Comparison of ENCODE assay signal across 9 cellular contexts in the genomic region with DNA sequence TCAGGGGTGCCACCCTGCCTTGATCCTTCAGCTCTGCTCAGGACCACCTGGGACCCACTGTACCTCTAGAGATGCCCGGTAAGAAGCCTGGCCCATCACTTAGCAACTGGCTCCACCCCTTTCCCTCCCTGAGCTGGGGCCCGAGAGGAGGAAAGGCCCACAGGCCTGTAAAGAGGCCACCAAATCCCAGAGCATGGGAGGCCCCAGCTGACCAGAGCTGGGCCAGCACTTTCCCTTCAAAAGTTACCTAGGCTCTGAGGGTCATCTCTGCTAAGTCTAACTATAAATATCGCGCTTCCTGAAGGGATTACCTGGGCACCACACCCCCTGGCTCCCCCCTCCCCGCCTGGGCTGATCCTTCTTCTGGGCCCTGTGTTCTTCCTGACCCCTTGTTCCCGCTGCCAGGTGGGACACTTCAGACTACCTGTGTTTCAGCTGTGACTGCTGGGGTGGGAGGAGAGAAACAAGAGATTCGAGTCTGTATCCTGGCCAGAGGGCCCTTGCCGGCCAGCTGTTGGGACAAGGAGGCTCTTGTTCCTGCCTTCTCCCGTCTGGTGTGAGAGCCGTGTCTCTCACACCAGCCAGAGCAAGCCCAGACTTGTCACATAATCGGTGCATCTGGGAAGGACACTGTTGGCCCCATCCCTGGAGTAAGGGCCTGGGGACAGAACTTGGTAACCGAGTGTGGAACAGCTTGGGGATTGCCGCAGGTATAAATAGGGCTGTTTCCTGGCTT. TPM values are rescaled to one million over a fixed set of nuclear protein-coding genes. Genes with fewer than 3 reads are reported as not detected.
DNase-seq lines count a peak whose midpoint lies in the region; ATAC-seq and TF ChIP-seq lines count a peak whose summit lies in the region.
"Had no signal": no experiment of that assay in that cellular context is flagged by ENCODE, and none has a peak within 500 bp of the region (broad histone marks: within the 10 kb centered on the region; RNA-seq: fewer than 3 reads in every experiment).

No MANE protein-coding gene starts in this region.

- peak overlapping the region; percentile 81 for H3K27ac ChIP-seq in Panc1 (ENCODE audit: low read length)
- H3K27ac ChIP-seq in gastroesophageal sphincter, result peak overlapping the region in 3 of 4 donors; percentile 47 to 58 (median 54)
- no peak overlapping the region for H3K27ac ChIP-seq in CD8-positive, alpha-beta T cell (ENCODE audit: low read depth, low read length)

- H3K4me3 Mint-ChIP-seq in CD8-positive, alpha-beta T cell, result no peak overlapping the region

- H3K36me3 Mint-ChIP-seq in CD8-positive, alpha-beta T cell, result no peaks in the 10 kb centered on the region

- WGBS in gastroesophageal sphincter (ENCODE audit: low coverage in 1 of 2), 2 donors, result 56 to 70% methylated on average over 2 to 4 of the region's 13 CpGs

- POLR2A ChIA-PET in Panc1 (lab: Charles Lee), result interaction anchor here (0.6 kb wide), 2 partner anchors 24 to 253 kb away, joined by 3 read pairs; no protein-coding TSS in a partner anchor
- POLR2A ChIA-PET in CD8-positive, alpha-beta T cell (lab: Charles Lee), result no interaction called here

- no peak overlapping the region for H3K27ac Mint-ChIP-seq in CD8-positive, alpha-beta T cell

- H3K4me3 ChIP-seq in Panc1 (ENCODE audit: low read depth in 2 of 2, low read length in 2 of 2), result no peak overlapping the region
- no peak overlapping the region for H3K4me3 ChIP-seq in gastroesophageal sphincter
- H3K4me3 ChIP-seq in CD8-positive, alpha-beta T cell (ENCODE audit: low read depth, low read length), result no peak overlapping the region

- H3K36me3 ChIP-seq in Panc1 (ENCODE audit: control insufficient read depth, insufficient read depth, low read length) (no peaks in the 10 kb centered on the region), gastroesophageal sphincter (no peaks in the 10 kb centered on the region)
- H3K36me3 ChIP-seq in CD8-positive, alpha-beta T cell (ENCODE audit: insufficient read depth, low read length), result no peaks in the 10 kb centered on the region

- H3K4me1 ChIP-seq in Panc1 (ENCODE audit: control insufficient read depth, insufficient read depth, low read length), result peaks cover 41% of the 10 kb centered on the region
- peaks cover 0 to 51% (median 0%) of the 10 kb centered on the region in 3 donors for H3K4me1 ChIP-seq in gastroesophageal sphincter
- H3K4me1 ChIP-seq in CD8-positive, alpha-beta T cell (ENCODE audit: insufficient read depth, low read length), result no peaks in the 10 kb centered on the region

- no peak for TF ChIP-seq CTCF in Panc1 (IDR thresholded peaks at IDR 0.05)
- no peak for TF ChIP-seq CTCF in gastroesophageal sphincter (IDR thresholded peaks at IDR 0.05)
- no peak for TF ChIP-seq CTCF in CD8-positive, alpha-beta T cell (IDR thresholded peaks at IDR 0.05)

- H3K9me3 Mint-ChIP-seq in CD8-positive, alpha-beta T cell, result no peaks in the 10 kb centered on the region

- TF ChIP-seq POLR2A in gastroesophageal sphincter (IDR thresholded peaks at IDR 0.05), result no peak

- peaks cover 2% of the 10 kb centered on the region for H3K4me1 Mint-ChIP-seq in CD8-positive, alpha-beta T cell (ENCODE audit: low read depth)

- no peaks in the 10 kb centered on the region for H3K9me3 ChIP-seq in Panc1 (ENCODE audit: control insufficient read depth, insufficient read depth, low read depth, low read length)
- no peaks in the 10 kb centered on the region for H3K9me3 ChIP-seq in gastroesophageal sphincter
- no peaks in the 10 kb centered on the region for H3K9me3 ChIP-seq in CD8-positive, alpha-beta T cell (ENCODE audit: low read length)

- CTCF ChIA-PET in Panc1 (lab: Charles Lee), result interaction anchor here (0.7 kb wide), 1 partner anchor 126 kb away, joined by 3 read pairs; no protein-coding TSS in a partner anchor
- CTCF ChIA-PET in CD8-positive, alpha-beta T cell (lab: Charles Lee), result interaction anchor here (0.9 to 7.0 kb wide), 3 partner anchors 17 to 93 kb away, joined by 3 to 109 read pairs (median 3); no protein-coding TSS in a partner anchor

- peak; percentile 41 for DNase-seq in AG20443 (ENCODE audit: low spot score)
- DNase-seq in Panc1 (ENCODE audit: low read depth, low spot score), result no peak
- DNase-seq in nucleus accumbens (lab: John Stamatoyannopoulos, UW), result peak in 46 of 56 donors; percentile 11 to 81 (median 56)
- no peak for DNase-seq in CD8-positive, alpha-beta T cell
- DNase-seq in HK-2 (ENCODE audit: unreplicated experiment), result no peak
- no peak for DNase-seq in DMS153 (lab: John Stamatoyannopoulos, UW)
- DNase-seq in NCI-H1694 (lab: John Stamatoyannopoulos, UW), result no peak

- ATAC-seq in Panc1, result peak; percentile 55
- no peak for ATAC-seq in gastroesophageal sphincter
- no peak for ATAC-seq in CD8-positive, alpha-beta T cell

- no TSS peak for BruUV-seq in Panc1 (replicated peaks; lab: Mats Ljungman, UMichigan)

- H3K27me3 Mint-ChIP-seq in CD8-positive, alpha-beta T cell (ENCODE audit: low read depth), result no peaks in the 10 kb centered on the region

- in situ Hi-C loops in Panc1 (cut with HindIII; ENCODE audit: low pct_unique_long_range_greater_than_20kb, low sequenced_read_pairs), result no loop called here

- intact Hi-C loops in Panc1 (cut with micrococcal nuclease; ENCODE audit: unreplicated experiment), result no loop called here
- intact Hi-C loops in CD8-positive, alpha-beta T cell (cut with DNase I, micrococcal nuclease), result loop anchor here in 1 of 2 experiments (5.0 kb wide), 1 partner anchor 102 kb away; a partner anchor contains a TSS

- H3K27me3 ChIP-seq in Panc1 (ENCODE audit: control insufficient read depth, insufficient read depth, low read length) (no peaks in the 10 kb centered on the region), gastroesophageal sphincter (no peaks in the 10 kb centered on the region)
- no peaks in the 10 kb centered on the region for H3K27me3 ChIP-seq in CD8-positive, alpha-beta T cell (ENCODE audit: insufficient read depth, low read length)

- no peak for TF ChIP-seq EP300 in gastroesophageal sphincter (IDR thresholded peaks at IDR 0.05)

RNA-seq across cellular contexts. Expression of a gene that starts 22.8 kb away (rescaled TPM):
- 0.98 TPM for total RNA-seq in Panc1 (2021; ENCODE audit: unreplicated experiment)
- polyA plus RNA-seq in Panc1 (2012; ENCODE audit: insufficient read length), result 0.56 TPM
- under 1 TPM in 1 of 4 donors, not detected in 3; 0.54 TPM for total RNA-seq in gastroesophageal sphincter
- not detected for total RNA-seq in CD8-positive, alpha-beta T cell

RNA-seq across cellular contexts. Expression of a gene that starts 34.4 kb away (rescaled TPM):
- total RNA-seq in Panc1 (2021; ENCODE audit: unreplicated experiment), result 0.08 TPM
- polyA plus RNA-seq in Panc1 (2012; ENCODE audit: insufficient read length), result 0.16 TPM
- 1 to 10 TPM in 2 of 4 donors, under 1 TPM in 2; 0.62 to 2.5 (median 1.1) TPM for total RNA-seq in gastroesophageal sphincter
- not detected for total RNA-seq in CD8-positive, alpha-beta T cell

RNA-seq across cellular contexts. Expression of a gene that starts 39.8 kb away (rescaled TPM):
- not detected for total RNA-seq in Panc1 (2021; ENCODE audit: unreplicated experiment)
- not detected for polyA plus RNA-seq in Panc1 (2012; ENCODE audit: insufficient read length)
- not detected for total RNA-seq in gastroesophageal sphincter
- not detected for total RNA-seq in CD8-positive, alpha-beta T cell
- total RNA-seq: fibroblast of lung had no signal
- polyA plus RNA-seq: fibroblast of lung had no signal

RNA-seq across cellular contexts. Expression of a gene that starts 51.0 kb away (rescaled TPM):
- total RNA-seq in Panc1 (2021; ENCODE audit: unreplicated experiment) (55.6 TPM), gastroesophageal sphincter (10 to 100 TPM in 1 of 4 donors, 1 to 10 TPM in 3; 2.9 to 16.2 (median 8.9) TPM)
- 63.0 TPM for polyA plus RNA-seq in Panc1 (2012; ENCODE audit: insufficient read length)
- 1 to 10 TPM in 1 of 2 experiments, under 1 TPM in 1; 0.58 to 1.1 TPM for total RNA-seq in CD8-positive, alpha-beta T cell

RNA-seq across cellular contexts. Expression of a gene that starts 51.5 kb away (rescaled TPM):
- total RNA-seq in Panc1 (2021; ENCODE audit: unreplicated experiment) (83.3 TPM), gastroesophageal sphincter (10 to 100 TPM; 44.3 to 75.8 (median 51.8) TPM)
- polyA plus RNA-seq in Panc1 (2012; ENCODE audit: insufficient read length), result 81.5 TPM
- 10 to 100 TPM; 48.4 to 49.5 TPM for total RNA-seq in CD8-positive, alpha-beta T cell

Comparison
In these comparisons a context has a peak if more than half of its experiments do, and no peak if none do; other contexts are left out.
1. DNase-seq: peak in AG20443 (single experiment) and nucleus accumbens (46 of 56); none in Panc1 (single experiment), CD8-positive, alpha-beta T cell (0 of 7), HK-2 (single experiment), DMS153 (single experiment) and NCI-H1694 (single experiment).